ENCODE assay signal across 8 cellular contexts in the genomic region with DNA sequence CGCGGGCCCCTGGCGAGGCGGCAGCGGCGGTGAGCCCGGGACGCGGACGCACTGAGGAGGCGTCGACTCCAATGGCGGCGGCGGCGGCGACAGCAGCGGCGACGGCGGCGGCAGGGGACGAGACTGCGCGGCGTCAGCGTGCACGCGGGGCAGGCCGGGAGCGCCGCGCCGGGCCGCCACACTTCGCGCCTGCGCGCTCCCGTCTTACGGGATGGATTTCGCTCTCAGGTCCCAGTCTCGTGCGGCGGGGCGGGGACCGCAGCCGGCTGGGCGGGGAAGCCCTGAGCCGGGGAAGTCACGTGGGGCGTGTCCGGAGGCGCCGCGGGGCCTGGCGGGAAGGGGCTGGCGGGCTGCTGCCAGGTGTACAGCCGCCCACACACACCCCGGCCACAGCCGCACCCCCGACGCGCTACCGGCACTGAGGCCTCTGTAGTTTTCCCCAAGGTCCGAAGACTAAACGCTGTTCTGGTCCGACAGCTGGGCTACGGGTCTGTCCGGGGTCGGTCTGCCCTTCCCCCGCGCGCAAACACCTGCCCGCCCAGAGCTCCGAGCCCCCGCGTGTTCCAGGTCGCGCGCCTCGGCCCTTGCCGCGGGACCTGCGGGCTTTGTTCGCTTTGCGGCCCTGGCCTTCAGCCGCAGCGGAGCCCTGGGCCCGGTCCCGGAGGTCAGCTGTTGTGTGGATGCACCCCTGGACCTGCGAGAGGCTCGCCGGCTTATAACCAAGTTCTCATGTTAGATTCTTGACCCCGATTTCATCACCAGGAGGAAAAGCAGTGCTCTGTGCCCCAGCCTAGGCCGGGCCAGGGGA. TPM values are rescaled to one million over a fixed set of nuclear protein-coding genes. Genes with fewer than 3 reads are reported as not detected.
DNase-seq lines count a peak whose midpoint lies in the region; ATAC-seq and TF ChIP-seq lines count a peak whose summit lies in the region.

A gene (minus strand): TSS at position 91 of the 808 bp plus-strand sequence. CDS start 239 bp downstream, outside the sequence.

- ATAC-seq in GM21825 (IDR thresholded peaks at IDR 0.05; ENCODE audit: unreplicated experiment) = peak; percentile 78

- H3K36me3 ChIP-seq in KOPT-K1 (ENCODE audit: insufficient read depth, low read length) (peaks cover 37% of the 10 kb centered on the region), Peyer's patch (peaks cover 0 to 28% (median 0%) of the 10 kb centered on the region in 3 donors), esophagus muscularis mucosa (peaks cover 16 to 35% (median 28%) of the 10 kb centered on the region in 4 donors)

- peak within 1 kb of the TSS; percentile 86 for H3K27ac ChIP-seq in KOPT-K1 (ENCODE audit: low read depth, low read length, poor library complexity, severe bottlenecking)
- peak within 1 kb of the TSS; percentile 81 to 89 (median 86) for H3K27ac ChIP-seq in Peyer's patch
- H3K27ac ChIP-seq in esophagus muscularis mucosa (replicated peaks in 1 of 4) = peak within 1 kb of the TSS; percentile 83 to 87 (median 84)

- no peaks in the 10 kb centered on the region for H3K9me3 ChIP-seq in KOPT-K1 (ENCODE audit: insufficient read depth, low read length, poor library complexity, severe bottlenecking)
- no peaks in the 10 kb centered on the region for H3K9me3 ChIP-seq in Peyer's patch
- no peaks in the 10 kb centered on the region for H3K9me3 ChIP-seq in esophagus muscularis mucosa

- WGBS in esophagus muscularis mucosa = 2% methylated on average over 37 of the region's 96 CpGs

- TF ChIP-seq POLR2A in Peyer's patch (IDR thresholded peaks at IDR 0.05) = peak; percentile 50 to 62
- TF ChIP-seq POLR2A in esophagus muscularis mucosa (IDR thresholded peaks at IDR 0.05; ENCODE audit: low read depth) = peak; percentile 69

- no peak for TF ChIP-seq EP300 in esophagus muscularis mucosa (IDR thresholded peaks at IDR 0.05)

- TF ChIP-seq CTCF in Peyer's patch (IDR thresholded peaks at IDR 0.05) = no peak
- TF ChIP-seq CTCF in esophagus muscularis mucosa (IDR thresholded peaks at IDR 0.05) = peak in 1 of 3 experiments; percentile 27

- intact Hi-C loops in esophagus muscularis mucosa (cut with DNase I) = loop anchor here (10.0 kb wide), 1 partner anchor 261 kb away; a partner anchor contains a TSS

- H3K4me3 ChIP-seq in Peyer's patch = peak within 1 kb of the TSS; percentile 92 to 100 (median 98)
- peak within 1 kb of the TSS; percentile 90 to 97 (median 96) for H3K4me3 ChIP-seq in esophagus muscularis mucosa

- no peaks in the 10 kb centered on the region for H3K27me3 ChIP-seq in Peyer's patch
- H3K27me3 ChIP-seq in esophagus muscularis mucosa = peaks cover 0 to 18% (median 0%) of the 10 kb centered on the region in 4 donors

- peak; percentile 96 for DNase-seq in DMS79 treated with DMSO at 0.1 percent for 48 hours (lab: John Stamatoyannopoulos, UW)
- DNase-seq in Peyer's patch = peak; percentile 97 to 99 (median 97)
- DNase-seq in activated T-cell treated with anti-CD3 and anti-CD28 coated beads, Interleukin-2, amount 50 U/mL, for 48 hours = peak; percentile 96 to 98
- DNase-seq in esophagus muscularis mucosa (ENCODE audit: extremely low spot score) = peak; percentile 98
- peak; percentile 96 for DNase-seq in myocyte (ENCODE audit: low read depth)
- peak; percentile 90 to 97 for DNase-seq in stimulated activated CD8-positive, alpha-beta memory T cell treated with anti-CD3 and anti-CD28 coated beads, Interleukin-7, amount 100 ng/mL, for 4 hours (ENCODE audit: low read depth in 2 of 2)

- H3K4me1 ChIP-seq in Peyer's patch = peaks cover 0 to 38% (median 15%) of the 10 kb centered on the region in 4 donors
- H3K4me1 ChIP-seq in esophagus muscularis mucosa = peaks cover 27 to 52% (median 49%) of the 10 kb centered on the region in 4 donors

RNA-seq across cellular contexts. Expression of the gene that starts here (rescaled TPM):
- total RNA-seq in Peyer's patch = 10 to 100 TPM; 25.7 to 30.5 (median 28.3) TPM
- 10 to 100 TPM; 17.9 to 32.1 (median 29.7) TPM for total RNA-seq in esophagus muscularis mucosa
- total RNA-seq in myocyte = 28.5 and 36.1 TPM in 2 replicates
- 32.0 TPM for polyA plus RNA-seq in myocyte (2012)

Comparison
In these comparisons a context has a peak if more than half of its experiments do, and no peak if none do; other contexts are left out.
1. Peak in every context shown above with its lines: DNase-seq, ATAC-seq, H3K4me3 ChIP-seq and H3K27ac ChIP-seq.